22 cellular contexts compared by ENCODE assay signal in genomic region chr11:69667619-69668604, GRCh38. TPM values are rescaled to one million over a fixed set of nuclear protein-coding genes. Genes with fewer than 3 reads are reported as not detected.
DNase-seq lines count a peak whose midpoint lies in the region; ATAC-seq and TF ChIP-seq lines count a peak whose summit lies in the region.
"Had no signal": no experiment of that assay in that cellular context is flagged by ENCODE, and none has a peak within 500 bp of the region (broad histone marks: within the 10 kb centered on the region; RNA-seq: fewer than 3 reads in every experiment).

No MANE protein-coding gene starts in this region.

- no peak overlapping the region for H3K4me2 ChIP-seq in SK-N-SH

- CTCF ChIA-PET in SK-N-SH (lab: Yijun Ruan, JAX): interaction anchor here (1.0 to 9.2 kb wide), 5 partner anchors 10 to 565 kb away, joined by 3 to 254 read pairs (median 80); partner anchors contain the start of gene CCND1

- intact Hi-C loops in spleen (cut with DNase I; ENCODE audit: low total_unique reads) (no loop called here), thyroid gland (cut with DNase I) (no loop called here)

- peaks cover 23% of the 10 kb centered on the region; the same call in 1 of the 2 replicates for H3K79me2 ChIP-seq in SK-N-SH (ENCODE audit: insufficient read depth)

- no peaks in the 10 kb centered on the region for H3K9me3 ChIP-seq in SK-N-SH
- H3K9me3 ChIP-seq in spleen: no peaks in the 10 kb centered on the region
- no peaks in the 10 kb centered on the region for H3K9me3 ChIP-seq in thyroid gland
- H3K9me3 ChIP-seq: heart left ventricle, ovary, Peyer's patch had no signal

- H3K36me3 ChIP-seq in SK-N-SH (replicated peaks in 1 of 2; ENCODE audit: control insufficient read depth in 1 of 2, insufficient read depth in 2 of 2, low read length in 1 of 2) (peaks cover 27 to 64% of the 10 kb centered on the region in 2 experiments), spleen (peaks cover 0 to 100% (median 76%) of the 10 kb centered on the region in 6 donors), thyroid gland (peaks cover 5 to 8% of the 10 kb centered on the region in 2 donors)
- H3K36me3 ChIP-seq: ovary had no signal

- POLR2A ChIA-PET in SK-N-SH (lab: Yijun Ruan, JAX): no interaction called here

- ATAC-seq in SK-N-SH treated with all-trans-retinoic acid at 6 μM for 48 hours (no peak), esophagus mucosa (peak; percentile 77), HG02642 (IDR thresholded peaks at IDR 0.05; ENCODE audit: poor library complexity, unreplicated experiment) (no peak)
- ATAC-seq: heart left ventricle; stimulated activated naive B cell treated with anti-CD40 and anti-IgM and Interleukin-4, amounts not matched to agents 10 μg/mL and 1 μg/mL and 100 μg/mL, for 72 hours; T-cell had no signal

- H3K9me2 ChIP-seq in SK-N-SH: no peaks in the 10 kb centered on the region

- H2AFZ ChIP-seq in SK-N-SH (ENCODE audit: low read depth): no peak overlapping the region

- no peak for TF ChIP-seq EP300 in SK-N-SH (IDR thresholded peaks at IDR 0.05; ENCODE audit: borderline replicate concordance in 1 of 2, low read depth in 1 of 2, low read length in 1 of 2)

- no peak overlapping the region for H3K9ac ChIP-seq in SK-N-SH

- H3K27ac ChIP-seq in SK-N-SH (ENCODE audit: low read depth in 2 of 2, low read length in 1 of 2) (no peak overlapping the region), spleen (no peak overlapping the region), thyroid gland (no peak overlapping the region)
- H3K27ac ChIP-seq: heart left ventricle, ovary, Peyer's patch, VCaP had no signal

- H3K4me1 ChIP-seq in SK-N-SH (ENCODE audit: control insufficient read depth in 1 of 2, insufficient read depth in 2 of 2, low read depth in 1 of 2, low read length in 1 of 2) (peaks cover 2 to 8% of the 10 kb centered on the region in 2 experiments; a peak in 3 of 4 replicates), spleen (peaks cover 0 to 21% (median 15%) of the 10 kb centered on the region in 6 donors), thyroid gland (peaks cover 4 to 13% of the 10 kb centered on the region in 2 donors)

- H3K27me3 ChIP-seq in SK-N-SH (ENCODE audit: insufficient read depth) (no peaks in the 10 kb centered on the region), spleen (replicated peaks in 1 of 7) (no peaks in the 10 kb centered on the region), thyroid gland (no peaks in the 10 kb centered on the region)
- H3K27me3 ChIP-seq: heart left ventricle, ovary, Peyer's patch had no signal

- peaks cover 6% of the 10 kb centered on the region for H3F3A ChIP-seq in SK-N-SH (replicated peaks; ENCODE audit: insufficient read depth)

- no peak for TF ChIP-seq RAD21 in SK-N-SH (IDR thresholded peaks at IDR 0.05; ENCODE audit: low read length)

- 97% methylated on average over 25 of the region's 26 CpGs for WGBS in SK-N-SH (ENCODE audit: low lambda C conversion rate)
- 91 to 94% (median 93%) methylated on average over 26 of the region's 26 CpGs for WGBS in spleen, 5 donors
- 94 to 95% methylated on average over 25 to 26 of the region's 26 CpGs for WGBS in thyroid gland, 2 donors

- H4K20me1 ChIP-seq in SK-N-SH (ENCODE audit: insufficient read depth): peaks cover 1% of the 10 kb centered on the region; the same call in 1 of the 2 replicates

- TF ChIP-seq POLR2A in spleen (IDR thresholded peaks at IDR 0.05) (no peak), thyroid gland (IDR thresholded peaks at IDR 0.05) (no peak)

- no peak overlapping the region for H3K4me3 ChIP-seq in SK-N-SH (ENCODE audit: low read depth in 2 of 2, low read length in 1 of 2)
- H3K4me3 ChIP-seq in spleen: no peak overlapping the region
- H3K4me3 ChIP-seq in thyroid gland (replicated peaks in 1 of 3): no peak overlapping the region
- H3K4me3 ChIP-seq: heart left ventricle, ovary, Peyer's patch had no signal

- DNase-seq in SK-N-SH: peak; percentile 11
- peak; percentile 15 for DNase-seq in NCI-H774 (lab: John Stamatoyannopoulos, UW)
- peak; percentile 66 for DNase-seq in spleen
- no peak for DNase-seq in NCI-H1092 treated with DMSO at 0.1 percent for 48 hours (lab: John Stamatoyannopoulos, UW)
- no peak for DNase-seq in thyroid gland
- DNase-seq: activated CD8-positive, alpha-beta memory T cell treated with anti-CD3 and anti-CD28 coated beads for 24 hours; heart left ventricle; kidney glomerular epithelial cell; NCI-H524; small intestine; stimulated activated naive B cell treated with anti-CD40 and anti-IgM and Interleukin-4, amounts not matched to agents 10 μg/mL and 1 μg/mL and 100 μg/mL, for 72 hours; T-cell; trophoblast cell had no signal

- no peak for TF ChIP-seq CTCF in SK-N-SH (IDR thresholded peaks at IDR 0.05)
- no peak for TF ChIP-seq CTCF in spleen (IDR thresholded peaks at IDR 0.05 in 8 of 11, conservative IDR thresholded peaks at IDR 0.05 in 3 of 11)
- no peak for TF ChIP-seq CTCF in thyroid gland (IDR thresholded peaks at IDR 0.05)

TF ChIP-seq in SK-N-SH, 30 proteins besides CTCF, POLR2A, EP300 and RAD21 (continues in another document):
- TF ChIP-seq USF1 (IDR thresholded peaks at IDR 0.05; ENCODE audit: borderline replicate concordance, low read depth) (no peak), CHD2 (IDR thresholded peaks at IDR 0.05; ENCODE audit: low read length, partially characterized antibody) (no peak), EZH2phosphoT487 (IDR thresholded peaks at IDR 0.05; ENCODE audit: borderline replicate concordance, low read depth) (no peak), MAX (IDR thresholded peaks at IDR 0.05; ENCODE audit: low read depth) (no peak), FOXM1 (IDR thresholded peaks at IDR 0.05; ENCODE audit: low read depth) (no peak), ELF1 (IDR thresholded peaks at IDR 0.05) (no peak), YY1 (IDR thresholded peaks at IDR 0.05; ENCODE audit: low read depth) (no peak), RCOR1 (IDR thresholded peaks at IDR 0.05; ENCODE audit: low read length) (no peak), GABPA (IDR thresholded peaks at IDR 0.05; ENCODE audit: low read depth) (no peak), FOSL2 (IDR thresholded peaks at IDR 0.05; ENCODE audit: borderline replicate concordance, low read depth) (no peak), MXI1 (IDR thresholded peaks at IDR 0.05; ENCODE audit: low read depth, low read length) (no peak), NRF1 (IDR thresholded peaks at IDR 0.05; ENCODE audit: low read depth, low read length) (no peak)

TF ChIP-seq in SK-N-SH treated with all-trans-retinoic acid at 6 μM for 48 hours, 23 proteins besides CTCF, POLR2A, EP300 and RAD21 (continues in another document):
- TF ChIP-seq ZC3H10 (CRISPR knock-in tag; IDR thresholded peaks at IDR 0.05): no peak
- TF ChIP-seq GLIS3 (CRISPR knock-in tag; IDR thresholded peaks at IDR 0.05): no peak
- TF ChIP-seq ISL1 (CRISPR knock-in tag; IDR thresholded peaks at IDR 0.05): no peak
- no peak for TF ChIP-seq ZNF70 (CRISPR knock-in tag; IDR thresholded peaks at IDR 0.05)
- TF ChIP-seq POU6F1 (CRISPR knock-in tag; IDR thresholded peaks at IDR 0.05; ENCODE audit: borderline replicate concordance, low read depth): no peak
- TF ChIP-seq PPARA (CRISPR knock-in tag; IDR thresholded peaks at IDR 0.05; ENCODE audit: borderline replicate concordance): no peak
- no peak for TF ChIP-seq ZFP30 (CRISPR knock-in tag; IDR thresholded peaks at IDR 0.05)
- TF ChIP-seq ZFP3 (CRISPR knock-in tag; IDR thresholded peaks at IDR 0.05): no peak
- TF ChIP-seq ZNF565 (CRISPR knock-in tag; conservative IDR thresholded peaks at IDR 0.05; ENCODE audit: low read depth): no peak
- no peak for TF ChIP-seq OSR1 (CRISPR knock-in tag; IDR thresholded peaks at IDR 0.05)
- TF ChIP-seq BACH2 (CRISPR knock-in tag; IDR thresholded peaks at IDR 0.05; ENCODE audit: borderline replicate concordance): no peak

RNA-seq across cellular contexts. Expression of gene LTO1, which starts 7.2 kb away (rescaled TPM):
- polyA plus RNA-seq in SK-N-SH (2012; rRNA removed): 30.8 and 33.1 TPM in 2 replicates
- polyA plus RNA-seq in SK-N-SH (2012; cell fraction: cytosol; rRNA removed): 27.2 and 30.5 TPM in 2 replicates
- polyA plus RNA-seq in SK-N-SH (2012; cell fraction: nucleus; rRNA removed): 93.5 and 102 TPM in 2 replicates
- total RNA-seq in esophagus mucosa: 12.1 TPM
- total RNA-seq in spleen: 10 to 100 TPM; 21.0 to 41.4 (median 31.3) TPM
- 10 to 100 TPM; 17.5 to 32.3 (median 30.8) TPM for polyA plus RNA-seq in spleen
- 10 to 100 TPM; 23.5 to 40.0 (median 26.9) TPM for total RNA-seq in thyroid gland

RNA-seq across cellular contexts. Expression of gene CCND1, which starts 27.0 kb away (rescaled TPM):
- polyA plus RNA-seq in SK-N-SH (2012; rRNA removed) (242 and 285 TPM in 2 replicates), spleen (10 to 100 TPM in 1 of 3 donors, 1 to 10 TPM in 2; 4.3 to 22.7 (median 6.4) TPM)
- 196 and 213 TPM in 2 replicates for polyA plus RNA-seq in SK-N-SH (2012; cell fraction: cytosol; rRNA removed)
- 319 and 430 TPM in 2 replicates for polyA plus RNA-seq in SK-N-SH (2012; cell fraction: nucleus; rRNA removed)
- total RNA-seq in esophagus mucosa (63.7 TPM), spleen (10 to 100 TPM; 14.3 to 96.6 (median 60.5) TPM), thyroid gland (100 to 1,000 TPM in 1 of 4 donors, 10 to 100 TPM in 3; 55.1 to 110 (median 94.6) TPM)

RNA-seq across cellular contexts. Expression of gene FGF19, which starts 35.9 kb away (rescaled TPM):
- polyA plus RNA-seq in SK-N-SH (2012; rRNA removed): not detected in 2 replicates
- polyA plus RNA-seq in SK-N-SH (2012; cell fraction: cytosol; rRNA removed): not detected in 2 replicates
- polyA plus RNA-seq in SK-N-SH (2012; cell fraction: nucleus; rRNA removed): 0.02 TPM in 1 of 2 replicates, not detected in the other
- not detected for total RNA-seq in esophagus mucosa
- not detected for total RNA-seq in spleen
- polyA plus RNA-seq in spleen: not detected
- total RNA-seq in thyroid gland: not detected
- total RNA-seq: astrocyte; CD8-positive, alpha-beta memory T cell; heart left ventricle had no signal
- polyA plus RNA-seq: CD8-positive, alpha-beta memory T cell; heart left ventricle; IgD-negative memory B cell; ovary had no signal

Comparison
In these comparisons a context has a peak if more than half of its experiments do, and no peak if none do; other contexts are left out.
1. DNase-seq: peak in SK-N-SH (single experiment), NCI-H774 (single experiment) and spleen (single experiment); none in NCI-H1092 treated with DMSO at 0.1 percent for 48 hours (single experiment) and thyroid gland (0 of 2).